8 cellular contexts compared by ENCODE assay signal in genomic region chr7:100080895-100081534, GRCh38. TPM values are rescaled to one million over a fixed set of nuclear protein-coding genes. Genes with fewer than 3 reads are reported as not detected.
DNase-seq lines count a peak whose midpoint lies in the region; ATAC-seq and TF ChIP-seq lines count a peak whose summit lies in the region.

No MANE protein-coding gene starts in this region.

- in situ Hi-C loops in GM23248 (cut with MboI), result no loop called here

- H2AFZ ChIP-seq in GM23248 (peak overlapping the region; percentile 64), SU-DHL-6 (ENCODE audit: low read depth, low read length, severe bottlenecking) (peak overlapping the region; percentile 17)

- H3K27ac Mint-ChIP-seq in CD4-positive, alpha-beta T cell, result peak overlapping the region; percentile 83

- TF ChIP-seq EP300 in sigmoid colon (IDR thresholded peaks at IDR 0.05), result no peak

- DNase-seq in CD4-positive, alpha-beta T cell, result no peak
- DNase-seq in GM23248 (peak; percentile 55), fibroblast of the aortic adventitia (ENCODE audit: low read depth) (no peak), sigmoid colon (no peak), DMS79 treated with DMSO at 0.1 percent for 48 hours (lab: John Stamatoyannopoulos, UW) (no peak)

- TF ChIP-seq CTCF in CD4-positive, alpha-beta T cell (IDR thresholded peaks at IDR 0.05), result no peak
- TF ChIP-seq CTCF in SU-DHL-6 (IDR thresholded peaks at IDR 0.05; ENCODE audit: insufficient read depth, low read length, poor library complexity, severe bottlenecking) (no peak), fibroblast of the aortic adventitia (IDR thresholded peaks at IDR 0.05; ENCODE audit: insufficient read depth, low read length) (no peak), sigmoid colon (IDR thresholded peaks at IDR 0.05) (no peak)

- peak overlapping the region; percentile 80 for H3K27ac ChIP-seq in CD4-positive, alpha-beta T cell (ENCODE audit: low read depth, low read length)
- H3K27ac ChIP-seq in GM23248 (peak overlapping the region; percentile 63), SU-DHL-6 (ENCODE audit: low read depth, low read length) (no peak overlapping the region; the same call in 1 of the 2 replicates), sigmoid colon (peak overlapping the region; percentile 88 to 89 (median 89))

- H3K79me2 ChIP-seq in GM23248 (ENCODE audit: insufficient read depth), result peaks cover 55% of the 10 kb centered on the region
- H3K79me2 ChIP-seq in SU-DHL-6 (ENCODE audit: insufficient read depth, low read length), result peaks cover 29% of the 10 kb centered on the region

- POLR2A ChIA-PET in CD4-positive, alpha-beta T cell (lab: Charles Lee), result interaction anchor here (1.2 to 2.5 kb wide), 4 partner anchors 9 to 161 kb away, joined by 3 to 6 read pairs (median 5); partner anchors contain the start of genes MCM7, TRIM4 and ZSCAN21

- intact Hi-C loops in CD4-positive, alpha-beta T cell (cut with DNase I, micrococcal nuclease), result loop anchor here (1.0 to 10.0 kb wide), 13 partner anchors 20 to 936 kb away; partner anchors contain the start of genes ZKSCAN1 (in 2 of the 2), ZSCAN21 (in 2 of the 2), AP4M1 (in 1 of the 2) and CNPY4 (in 1 of the 2)
- intact Hi-C loops in sigmoid colon (cut with DNase I), result loop anchor here (1.0 to 10.0 kb wide), 5 partner anchors 14 to 166 kb away; partner anchors contain the start of genes TRIM4, ZKSCAN1 and ZSCAN21

- peak; percentile 7 for ATAC-seq in CD4-positive, alpha-beta T cell (ENCODE audit: poor library complexity)
- ATAC-seq in GM18498 (IDR thresholded peaks at IDR 0.05; ENCODE audit: unreplicated experiment), result no peak
- ATAC-seq in HG03460 (IDR thresholded peaks at IDR 0.05; ENCODE audit: unreplicated experiment), result no peak

- H3K4me2 ChIP-seq in GM23248 (ENCODE audit: unreplicated experiment) (peak overlapping the region; percentile 90), SU-DHL-6 (ENCODE audit: low read depth, low read length, poor library complexity, severe bottlenecking) (peak overlapping the region; percentile 70)

- no peak for TF ChIP-seq POLR2A in sigmoid colon (IDR thresholded peaks at IDR 0.05)

- H3F3A ChIP-seq in GM23248 (ENCODE audit: insufficient read depth) (peaks cover under 1% of the 10 kb centered on the region; the same call in 1 of the 2 replicates), SU-DHL-6 (ENCODE audit: insufficient read depth) (peaks cover 16% of the 10 kb centered on the region)

- peak overlapping the region; percentile 87 for H3K4me3 Mint-ChIP-seq in CD4-positive, alpha-beta T cell

- H3K9me3 ChIP-seq in CD4-positive, alpha-beta T cell (ENCODE audit: control insufficient read depth, low read length), result no peaks in the 10 kb centered on the region
- H3K9me3 ChIP-seq in GM23248 (ENCODE audit: low read depth) (no peaks in the 10 kb centered on the region), SU-DHL-6 (ENCODE audit: insufficient read depth, low read length) (no peaks in the 10 kb centered on the region), sigmoid colon (no peaks in the 10 kb centered on the region)

- no peaks in the 10 kb centered on the region for H3K27me3 ChIP-seq in CD4-positive, alpha-beta T cell (ENCODE audit: control insufficient read depth, insufficient read depth, low read length)
- H3K27me3 ChIP-seq in GM23248 (replicated peaks; ENCODE audit: insufficient read depth), result no peaks in the 10 kb centered on the region
- no peaks in the 10 kb centered on the region; the same call in 1 of the 2 replicates for H3K27me3 ChIP-seq in SU-DHL-6 (ENCODE audit: low read length)
- no peaks in the 10 kb centered on the region for H3K27me3 ChIP-seq in sigmoid colon

- CTCF ChIA-PET in CD4-positive, alpha-beta T cell (lab: Charles Lee), result interaction anchor here (0.8 to 1.5 kb wide), 3 partner anchors 9 to 137 kb away, joined by 3 to 4 read pairs (median 3); partner anchors contain the start of gene ZKSCAN1

- H3K36me3 Mint-ChIP-seq in CD4-positive, alpha-beta T cell (ENCODE audit: low read depth), result peaks cover 47% of the 10 kb centered on the region

- 1% methylated on average over 34 of the region's 34 CpGs for WGBS in GM23248 (ENCODE audit: low coverage in 1 of 2, low lambda C conversion rate in 2 of 2, missing lambda C conversion rate in 2 of 2), 2 experiments
- WGBS in sigmoid colon, 2 donors, result 1% methylated on average over 34 of the region's 34 CpGs

- no peaks in the 10 kb centered on the region for H3K27me3 Mint-ChIP-seq in CD4-positive, alpha-beta T cell

- H3K36me3 ChIP-seq in GM23248 (ENCODE audit: low read depth) (peaks cover 9% of the 10 kb centered on the region), SU-DHL-6 (ENCODE audit: low read length) (no peaks in the 10 kb centered on the region), sigmoid colon (peaks cover 9 to 37% (median 18%) of the 10 kb centered on the region in 4 donors)

- H3K9me2 ChIP-seq in GM23248 (ENCODE audit: insufficient read depth), result no peaks in the 10 kb centered on the region
- no peaks in the 10 kb centered on the region for H3K9me2 ChIP-seq in SU-DHL-6 (replicated peaks; ENCODE audit: insufficient read depth, low read length)

- peak overlapping the region; percentile 97 for H3K4me3 ChIP-seq in GM23248
- H3K4me3 ChIP-seq in SU-DHL-6 (ENCODE audit: insufficient read depth, low read length, poor library complexity, severe bottlenecking), result peak overlapping the region; percentile 88
- H3K4me3 ChIP-seq in fibroblast of the aortic adventitia (ENCODE audit: low read depth, low read length), result peak overlapping the region; percentile 98
- peak overlapping the region; percentile 85 to 96 (median 89) for H3K4me3 ChIP-seq in sigmoid colon

- H3K4me1 ChIP-seq in GM23248 (ENCODE audit: insufficient read depth), result peaks cover 10% of the 10 kb centered on the region
- H3K4me1 ChIP-seq in sigmoid colon, result peaks cover 0 to 49% (median 42%) of the 10 kb centered on the region in 4 donors

- H3K4me1 Mint-ChIP-seq in CD4-positive, alpha-beta T cell (ENCODE audit: low read depth), result peaks cover 39% of the 10 kb centered on the region

- H3K9ac ChIP-seq in GM23248 (peak overlapping the region; percentile 92), SU-DHL-6 (ENCODE audit: low read length) (peak overlapping the region; percentile 70)

- H4K20me1 ChIP-seq in GM23248 (ENCODE audit: insufficient read depth), result no peaks in the 10 kb centered on the region
- H4K20me1 ChIP-seq in SU-DHL-6 (ENCODE audit: low read depth, low read length), result no peaks in the 10 kb centered on the region

- H3K9me3 Mint-ChIP-seq in CD4-positive, alpha-beta T cell, result no peaks in the 10 kb centered on the region

RNA-seq across cellular contexts. Expression of gene ZNF3, which starts 0.5 kb away (rescaled TPM):
- 10 to 100 TPM; 38.3 to 40.3 TPM for total RNA-seq in CD4-positive, alpha-beta T cell
- 13.8 and 24.9 TPM in 2 replicates for total RNA-seq in GM23248 (2014; rRNA removed; shearing (Covaris generic))
- polyA plus RNA-seq in GM23248 (2016; fragmentation: Nextera tagmentation; extraction: Ambion mirVana) (13.3 and 15.0 TPM in 2 replicates), sigmoid colon (10 to 100 TPM; 17.1 to 19.2 (median 18.8) TPM)
- total RNA-seq in fibroblast of the aortic adventitia (ENCODE audit: low replicate concordance) (24.3 and 71.3 TPM in 2 replicates), sigmoid colon (10 to 100 TPM; 17.9 to 28.0 (median 22.6) TPM)

RNA-seq across cellular contexts. Expression of gene COPS6, which starts 7.8 kb away (rescaled TPM):
- 10 to 100 TPM; 79.0 to 83.9 TPM for total RNA-seq in CD4-positive, alpha-beta T cell
- 59.1 and 79.1 TPM in 2 replicates for total RNA-seq in GM23248 (2014; rRNA removed; shearing (Covaris generic))
- 214 and 223 TPM in 2 replicates for polyA plus RNA-seq in GM23248 (2016; fragmentation: Nextera tagmentation; extraction: Ambion mirVana)
- 27.1 and 83.7 TPM in 2 replicates for total RNA-seq in fibroblast of the aortic adventitia (ENCODE audit: low replicate concordance)
- 10 to 100 TPM; 58.4 to 87.4 (median 68.4) TPM for total RNA-seq in sigmoid colon
- polyA plus RNA-seq in sigmoid colon, result 10 to 100 TPM; 80.2 to 91.3 (median 87.1) TPM

RNA-seq across cellular contexts. Expression of gene MCM7, which starts 20.2 kb away (rescaled TPM):
- 10 to 100 TPM; 54.5 to 56.0 TPM for total RNA-seq in CD4-positive, alpha-beta T cell
- 61.3 and 93.1 TPM in 2 replicates for total RNA-seq in GM23248 (2014; rRNA removed; shearing (Covaris generic))
- polyA plus RNA-seq in GM23248 (2016; fragmentation: Nextera tagmentation; extraction: Ambion mirVana) (49.6 and 53.7 TPM in 2 replicates), sigmoid colon (10 to 100 TPM; 29.6 to 99.3 (median 32.4) TPM)
- total RNA-seq in fibroblast of the aortic adventitia (ENCODE audit: low replicate concordance) (13.1 and 97.7 TPM in 2 replicates), sigmoid colon (10 to 100 TPM; 30.7 to 43.6 (median 37.4) TPM)

RNA-seq across cellular contexts. Expression of gene AP4M1, which starts 20.4 kb away (rescaled TPM):
- 1 to 10 TPM; 2.8 to 4.0 TPM for total RNA-seq in CD4-positive, alpha-beta T cell
- total RNA-seq in GM23248 (2014; rRNA removed; shearing (Covaris generic)), result 13.7 and 16.2 TPM in 2 replicates
- polyA plus RNA-seq in GM23248 (2016; fragmentation: Nextera tagmentation; extraction: Ambion mirVana) (18.7 and 19.4 TPM in 2 replicates), sigmoid colon (10 to 100 TPM; 14.6 to 17.3 (median 16.2) TPM)
- total RNA-seq in fibroblast of the aortic adventitia (ENCODE audit: low replicate concordance) (17.6 and 18.2 TPM in 2 replicates), sigmoid colon (10 to 100 TPM; 18.1 to 26.6 (median 20.8) TPM)

RNA-seq across cellular contexts. Expression of gene ZSCAN21, which starts 31.4 kb away (rescaled TPM):
- total RNA-seq in CD4-positive, alpha-beta T cell, result 1 to 10 TPM; 2.0 to 2.7 TPM
- 3.4 and 6.3 TPM in 2 replicates for total RNA-seq in GM23248 (2014; rRNA removed; shearing (Covaris generic))
- polyA plus RNA-seq in GM23248 (2016; fragmentation: Nextera tagmentation; extraction: Ambion mirVana), result 7.9 and 8.2 TPM in 2 replicates
- 5.7 and 9.3 TPM in 2 replicates for total RNA-seq in fibroblast of the aortic adventitia (ENCODE audit: low replicate concordance)
- 10 to 100 TPM; 14.7 to 21.8 (median 17.4) TPM for total RNA-seq in sigmoid colon
- 1 to 10 TPM; 4.2 to 4.3 (median 4.2) TPM for polyA plus RNA-seq in sigmoid colon
